26 cellular contexts compared by ENCODE assay signal in the genomic region with DNA sequence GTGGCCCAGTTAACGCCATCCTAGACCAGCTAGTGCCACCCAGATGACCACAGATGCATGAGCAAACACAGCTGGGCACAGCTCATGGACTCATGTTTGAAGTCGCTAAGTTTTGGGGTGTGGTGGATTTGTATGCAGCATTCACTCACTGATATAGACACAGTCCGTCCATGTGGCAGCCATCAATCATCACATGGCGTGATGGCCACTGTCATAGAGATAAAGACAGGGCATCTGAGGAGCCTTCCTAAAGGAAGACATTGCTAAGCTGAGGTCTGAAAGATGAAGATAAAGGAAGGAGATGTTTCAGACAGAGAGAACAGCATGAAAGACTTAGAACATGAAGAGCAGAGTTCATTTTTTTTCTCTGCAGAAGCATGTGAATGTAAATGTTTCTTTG.
"Had no signal": no experiment of that assay in that cellular context is flagged by ENCODE, and none has a peak within 500 bp of the region (broad histone marks: within the 10 kb centered on the region; RNA-seq: fewer than 3 reads in every experiment).

No MANE protein-coding gene starts in this region.

- H3K27me3 ChIP-seq: left lung, pancreas, sigmoid colon, spleen, suprapubic skin, tibial artery, uterus had no signal

- ATAC-seq: left colon; left lung; lower lobe of right lung; naive thymus-derived CD4-positive, alpha-beta T cell; natural killer cell treated with Interleukin-12 subunit alpha and Interleukin-12 subunit beta and Interleukin-15 and Interleukin-18, amount 100 ng/mL, for 72 hours; pancreas; right cardiac atrium; stimulated activated effector memory CD8-positive, alpha-beta T cell treated with anti-CD3 and anti-CD28 coated beads, Interleukin-12 subunit alpha, Interleukin-12 subunit beta, amount 100 ng/mL, for 72 hours had no signal

- H3K4me3 ChIP-seq: left lung, lower lobe of right lung, pancreas, prostate gland, sigmoid colon, spleen, suprapubic skin, thoracic aorta, tibial artery, uterus had no signal

- DNase-seq: hippocampal formation; immature natural killer cell; kidney; left colon; left lung; lower lobe of right lung; mesendoderm; naive thymus-derived CD4-positive, alpha-beta T cell; nucleus accumbens; pancreas; posterior cingulate gyrus; retina; right cardiac atrium; sigmoid colon; small intestine; spleen; stimulated activated CD4-positive, alpha-beta T cell treated with anti-CD3 and anti-CD28 coated beads, Interleukin-4, amount 100 ng/mL, for 24 hours; stimulated activated naive CD4-positive, alpha-beta T cell; tibial artery; uterus had no signal

- H3K36me3 ChIP-seq: left lung, lower lobe of right lung, pancreas, prostate gland, sigmoid colon, spleen, suprapubic skin, thoracic aorta, tibial artery, uterus had no signal

- H3K9me3 ChIP-seq: left lung, lower lobe of right lung, pancreas, prostate gland, sigmoid colon, spleen, suprapubic skin, thoracic aorta, tibial artery, uterus had no signal

- FAIRE-seq: islet of Langerhans, kidney, pancreas, small intestine had no signal

- H3K4me1 ChIP-seq: left lung, lower lobe of right lung, pancreas, prostate gland, sigmoid colon, spleen, suprapubic skin, tibial artery, uterus had no signal

- H3K27ac ChIP-seq: left lung, lower lobe of right lung, pancreas, prostate gland, sigmoid colon, spleen, suprapubic skin, thoracic aorta, tibial artery, uterus had no signal
